12 cellular contexts compared by ENCODE assay signal in genomic region chr17:49316889-49317288, GRCh38. TPM values are rescaled to one million over a fixed set of nuclear protein-coding genes. Genes with fewer than 3 reads are reported as not detected.
DNase-seq lines count a peak whose midpoint lies in the region; ATAC-seq and TF ChIP-seq lines count a peak whose summit lies in the region.
"Had no signal": no experiment of that assay in that cellular context is flagged by ENCODE, and none has a peak within 500 bp of the region (broad histone marks: within the 10 kb centered on the region; RNA-seq: fewer than 3 reads in every experiment).

No MANE protein-coding gene starts in this region.

- TF ChIP-seq EP300 in esophagus muscularis mucosa (IDR thresholded peaks at IDR 0.05): no peak

- peaks cover 8% of the 10 kb centered on the region for H3K36me3 Mint-ChIP-seq in activated CD8-positive, alpha-beta memory T cell treated with anti-CD3 and anti-CD28 coated beads, Interleukin-2, amount 10 ng/mL, durations not matched to agents 7 days and 5 days

- TF ChIP-seq CTCF in epithelial cell of esophagus (IDR thresholded peaks at IDR 0.05; ENCODE audit: insufficient read depth, low read depth, low read length, missing control alignments): no peak
- no peak for TF ChIP-seq CTCF in lower leg skin (IDR thresholded peaks at IDR 0.05)
- TF ChIP-seq CTCF in esophagus muscularis mucosa (IDR thresholded peaks at IDR 0.05): no peak

- H3K27me3 Mint-ChIP-seq in activated CD8-positive, alpha-beta memory T cell treated with anti-CD3 and anti-CD28 coated beads, Interleukin-2, amount 10 ng/mL, durations not matched to agents 7 days and 5 days: no peaks in the 10 kb centered on the region
- H3K27me3 Mint-ChIP-seq in stimulated activated naive CD8-positive, alpha-beta T cell treated with anti-CD3 and anti-CD28 coated beads, Interleukin-15, amount 100 ng/mL, for 72 hours: no peaks in the 10 kb centered on the region

- no peak for TF ChIP-seq POLR2A in lower leg skin (IDR thresholded peaks at IDR 0.05)
- no peak for TF ChIP-seq POLR2A in esophagus muscularis mucosa (IDR thresholded peaks at IDR 0.05; ENCODE audit: low read depth)

- no peaks in the 10 kb centered on the region for H3K27me3 ChIP-seq in esophagus muscularis mucosa
- H3K27me3 ChIP-seq: hepatocyte had no signal

- ATAC-seq in activated CD8-positive, alpha-beta memory T cell treated with anti-CD3 and anti-CD28 coated beads, Interleukin-2, amount 10 ng/mL, durations not matched to agents 7 days and 5 days: no peak
- no peak for ATAC-seq in stimulated activated naive CD8-positive, alpha-beta T cell treated with anti-CD3 and anti-CD28 coated beads, Interleukin-15, amount 100 ng/mL, for 72 hours

- H3K4me3 Mint-ChIP-seq in activated CD8-positive, alpha-beta memory T cell treated with anti-CD3 and anti-CD28 coated beads, Interleukin-2, amount 10 ng/mL, durations not matched to agents 7 days and 5 days: no peak overlapping the region
- H3K4me3 Mint-ChIP-seq in stimulated activated naive CD8-positive, alpha-beta T cell treated with anti-CD3 and anti-CD28 coated beads, Interleukin-15, amount 100 ng/mL, for 72 hours: peak overlapping the region; percentile 0 to 8

- no peak overlapping the region for H3K4me3 ChIP-seq in epithelial cell of esophagus (ENCODE audit: low read length)
- no peak overlapping the region for H3K4me3 ChIP-seq in lower leg skin (ENCODE audit: low read depth, poor library complexity, severe bottlenecking)
- no peak overlapping the region for H3K4me3 ChIP-seq in esophagus muscularis mucosa
- H3K4me3 ChIP-seq: hepatocyte had no signal

- H3K4me1 ChIP-seq in esophagus muscularis mucosa: peaks cover 5 to 39% (median 25%) of the 10 kb centered on the region in 4 donors

- peak overlapping the region; percentile 24 for H3K27ac Mint-ChIP-seq in activated CD8-positive, alpha-beta memory T cell treated with anti-CD3 and anti-CD28 coated beads, Interleukin-2, amount 10 ng/mL, durations not matched to agents 7 days and 5 days
- H3K27ac Mint-ChIP-seq in stimulated activated naive CD8-positive, alpha-beta T cell treated with anti-CD3 and anti-CD28 coated beads, Interleukin-15, amount 100 ng/mL, for 72 hours: no peak overlapping the region

- 72 to 80% methylated on average over 8 of the region's 8 CpGs for WGBS in lower leg skin, 2 donors
- WGBS in esophagus muscularis mucosa: 82% methylated on average over 8 of the region's 8 CpGs

- CTCF ChIA-PET in activated CD8-positive, alpha-beta memory T cell treated with anti-CD3 and anti-CD28 coated beads, Interleukin-2, amount 10 ng/mL, durations not matched to agents 7 days and 5 days (lab: Charles Lee): interaction anchor here (1.0 to 7.8 kb wide), 16 partner anchors 8 to 240 kb away, joined by 3 to 150 read pairs (median 8); partner anchors contain the start of gene ZNF652

- intact Hi-C loops in lower leg skin (cut with DNase I; ENCODE audit: low total_unique reads) (loop anchor here (5.0 kb wide), 1 partner anchor 75 kb away; no protein-coding TSS in a partner anchor), esophagus muscularis mucosa (cut with DNase I) (loop anchor here (5.0 kb wide), 1 partner anchor 45 kb away; the partner anchor contains the start of gene ZNF652)

- H3K9me3 ChIP-seq in esophagus muscularis mucosa: no peaks in the 10 kb centered on the region

- peaks cover 40% of the 10 kb centered on the region for H3K4me1 Mint-ChIP-seq in activated CD8-positive, alpha-beta memory T cell treated with anti-CD3 and anti-CD28 coated beads, Interleukin-2, amount 10 ng/mL, durations not matched to agents 7 days and 5 days
- H3K4me1 Mint-ChIP-seq in stimulated activated naive CD8-positive, alpha-beta T cell treated with anti-CD3 and anti-CD28 coated beads, Interleukin-15, amount 100 ng/mL, for 72 hours: peaks cover 30% of the 10 kb centered on the region

- peaks cover 4 to 18% (median 15%) of the 10 kb centered on the region in 4 donors for H3K36me3 ChIP-seq in esophagus muscularis mucosa

- H3K9me3 Mint-ChIP-seq in activated CD8-positive, alpha-beta memory T cell treated with anti-CD3 and anti-CD28 coated beads, Interleukin-2, amount 10 ng/mL, durations not matched to agents 7 days and 5 days (ENCODE audit: low read depth): no peaks in the 10 kb centered on the region
- H3K9me3 Mint-ChIP-seq in stimulated activated naive CD8-positive, alpha-beta T cell treated with anti-CD3 and anti-CD28 coated beads, Interleukin-15, amount 100 ng/mL, for 72 hours: no peaks in the 10 kb centered on the region

- peak overlapping the region in 2 of 4 donors; percentile 14 to 30 for H3K27ac ChIP-seq in esophagus muscularis mucosa (replicated peaks in 1 of 4)
- H3K27ac ChIP-seq: hepatocyte had no signal

- DNase-seq in activated CD8-positive, alpha-beta memory T cell treated with anti-CD3 and anti-CD28 coated beads, Interleukin-2, amount 10 ng/mL, durations not matched to agents 7 days and 5 days: no peak
- DNase-seq in activated CD8-positive, alpha-beta memory T cell treated with anti-CD3 and anti-CD28 coated beads, Interleukin-2, amount 50 U/mL, for 48 hours: no peak
- peak; percentile 58 for DNase-seq in SIG-M5 (lab: John Stamatoyannopoulos, UW)
- DNase-seq in epithelial cell of esophagus (ENCODE audit: low read depth): peak; percentile 74
- DNase-seq in stimulated activated naive CD8-positive, alpha-beta T cell treated with anti-CD3 and anti-CD28 coated beads, Interleukin-15, amount 100 ng/mL, for 72 hours: no peak
- no peak for DNase-seq in lower leg skin (ENCODE audit: low spot score in 2 of 2)
- DNase-seq in esophagus muscularis mucosa (ENCODE audit: extremely low spot score): no peak
- no peak for DNase-seq in NCI-H2227 (lab: John Stamatoyannopoulos, UW; ENCODE audit: unreplicated experiment)
- DNase-seq: NCI-H1105 treated with DMSO at 0.1 percent for 48 hours; NCI-H774; stimulated activated CD4-positive, alpha-beta T cell treated with anti-CD3 and anti-CD28 coated beads, Interleukin-15, amount 100 ng/mL, for 24 hours had no signal

RNA-seq across cellular contexts. Expression of gene ZNF652, which starts 45.2 kb away (rescaled TPM):
- total RNA-seq in activated CD8-positive, alpha-beta memory T cell treated with anti-CD3 and anti-CD28 coated beads, Interleukin-2, amount 10 ng/mL, durations not matched to agents 7 days and 5 days: 10 to 100 TPM; 32.2 to 34.4 TPM
- total RNA-seq in lower leg skin (100 to 1,000 TPM in 2 of 4 donors, 10 to 100 TPM in 2; 58.8 to 124 (median 103) TPM), esophagus muscularis mucosa (10 to 100 TPM; 59.3 to 100.0 (median 83.0) TPM)

Comparison
In these comparisons a context has a peak if more than half of its experiments do, and no peak if none do; other contexts are left out.
1. DNase-seq: peak in SIG-M5 (single experiment) and epithelial cell of esophagus (single experiment); none in activated CD8-positive, alpha-beta memory T cell treated with anti-CD3 and anti-CD28 coated beads, Interleukin-2, amount 10 ng/mL, durations not matched to agents 7 days and 5 days (single experiment), activated CD8-positive, alpha-beta memory T cell treated with anti-CD3 and anti-CD28 coated beads, Interleukin-2, amount 50 U/mL, for 48 hours (single experiment), stimulated activated naive CD8-positive, alpha-beta T cell treated with anti-CD3 and anti-CD28 coated beads, Interleukin-15, amount 100 ng/mL, for 72 hours (0 of 2), lower leg skin (0 of 2), esophagus muscularis mucosa (single experiment) and NCI-H2227 (single experiment).